ENCODE assay signal across 27 cellular contexts in the genomic region with DNA sequence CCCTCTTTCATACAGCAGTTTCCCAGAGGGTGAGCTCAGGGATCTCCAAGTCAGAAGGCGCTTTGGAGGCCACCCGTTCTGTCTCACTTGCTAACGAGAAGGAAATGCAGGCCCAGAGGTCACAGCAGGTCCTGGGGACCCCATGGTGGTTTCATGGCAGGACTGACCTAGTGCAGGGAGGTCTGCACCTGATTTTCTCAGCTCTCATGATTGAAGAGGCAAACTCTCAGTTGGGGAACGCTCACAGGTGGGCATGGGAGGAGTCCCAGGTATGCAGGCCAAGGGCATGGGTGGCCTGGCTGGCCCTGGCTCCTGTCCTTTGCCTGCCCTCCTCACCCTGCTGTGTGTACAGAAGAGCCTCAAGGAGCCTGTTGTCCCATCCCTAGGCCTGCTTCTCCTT. TPM values are rescaled to one million over a fixed set of nuclear protein-coding genes. Genes with fewer than 3 reads are reported as not detected.
DNase-seq lines count a peak whose midpoint lies in the region; ATAC-seq and TF ChIP-seq lines count a peak whose summit lies in the region.
"Had no signal": no experiment of that assay in that cellular context is flagged by ENCODE, and none has a peak within 500 bp of the region (broad histone marks: within the 10 kb centered on the region; RNA-seq: fewer than 3 reads in every experiment).

No MANE protein-coding gene starts in this region.

- POLR2A ChIA-PET in WTC11 (lab: Charles Lee), result interaction anchor here (0.5 kb wide), 1 partner anchor 454 kb away, joined by 3 read pairs; no protein-coding TSS in a partner anchor

- no peaks in the 10 kb centered on the region for H3K36me3 Mint-ChIP-seq in WTC11

- no peaks in the 10 kb centered on the region for H3K4me1 ChIP-seq in suprapubic skin
- H3K4me1 ChIP-seq: Peyer's patch had no signal

- TF ChIP-seq CTCF in WTC11 (IDR thresholded peaks at IDR 0.05), result no peak
- no peak for TF ChIP-seq CTCF in omental fat pad (IDR thresholded peaks at IDR 0.05)
- TF ChIP-seq CTCF in suprapubic skin (IDR thresholded peaks at IDR 0.05), result no peak

- H3K4me3 ChIP-seq in suprapubic skin, result no peak overlapping the region
- H3K4me3 ChIP-seq: Peyer's patch had no signal

- no peak overlapping the region for H3K27ac ChIP-seq in suprapubic skin
- H3K27ac ChIP-seq: C4-2B, HL-60, KMS-11, Peyer's patch had no signal

- H3K27ac Mint-ChIP-seq in WTC11, result no peak overlapping the region
- H3K27ac Mint-ChIP-seq: CD8-positive, alpha-beta memory T cell had no signal

- H3K27me3 Mint-ChIP-seq in WTC11 (ENCODE audit: low read depth), result no peaks in the 10 kb centered on the region
- H3K27me3 Mint-ChIP-seq: CD8-positive, alpha-beta memory T cell had no signal

- no peak overlapping the region for H3K4me3 Mint-ChIP-seq in WTC11
- H3K4me3 Mint-ChIP-seq: CD8-positive, alpha-beta memory T cell had no signal

- WGBS in suprapubic skin, result 78% methylated on average over 4 of the region's 4 CpGs

- H3K27me3 ChIP-seq in suprapubic skin, result no peaks in the 10 kb centered on the region
- H3K27me3 ChIP-seq: Peyer's patch had no signal

- intact Hi-C loops in Right ventricle myocardium inferior (cut with DNase I) (no loop called here), left ventricle myocardium superior (cut with micrococcal nuclease) (no loop called here)

- no peak for TF ChIP-seq POLR2A in suprapubic skin (IDR thresholded peaks at IDR 0.05)

- H3K36me3 ChIP-seq in suprapubic skin, result no peaks in the 10 kb centered on the region
- H3K36me3 ChIP-seq: Peyer's patch had no signal

- no peak for TF ChIP-seq EP300 in suprapubic skin (IDR thresholded peaks at IDR 0.05)

- ATAC-seq in Right ventricle myocardium inferior (no peak), left ventricle myocardium superior (no peak), WTC11 (no peak), omental fat pad (ENCODE audit: low FRiP score) (peak; percentile 29)
- ATAC-seq: HCT116 had no signal

- CTCF ChIA-PET in WTC11 (lab: Charles Lee), result interaction anchor here (0.8 kb wide), 1 partner anchor 193 kb away, joined by 3 read pairs; no protein-coding TSS in a partner anchor

- no peaks in the 10 kb centered on the region; the same call in 1 of the 2 replicates for H3K4me1 Mint-ChIP-seq in WTC11

- no peaks in the 10 kb centered on the region for H3K9me3 Mint-ChIP-seq in WTC11
- H3K9me3 Mint-ChIP-seq: CD8-positive, alpha-beta memory T cell had no signal

- DNase-seq in Right ventricle myocardium inferior (ENCODE audit: missing footprints) (peak; percentile 4), left ventricle myocardium superior (no peak), WTC11 (ENCODE audit: low spot score) (peak; percentile 4), omental fat pad (ENCODE audit: low spot score) (no peak), suprapubic skin (ENCODE audit: low spot score in 2 of 2) (peak; percentile 16 to 35), medulla oblongata (ENCODE audit: extremely low spot score) (no peak), NCI-H1694 (lab: John Stamatoyannopoulos, UW) (no peak), activated T-cell treated with anti-CD3 and anti-CD28 coated beads for 4 hours (no peak)
- DNase-seq: 8988T; Calu3; CD8-positive, alpha-beta memory T cell; DMS153; GOT3; NCI-H1092 treated with DMSO at 0.1 percent for 48 hours; NCI-H1436 treated with DMSO at 0.1 percent for 48 hours; NCI-H2029; NCI-H2227 treated with DMSO at 0.1 percent for 48 hours; NCI-H510A; NCI-H774; NK-92 treated with Interleukin-12 subunit alpha and Interleukin-12 subunit beta, amount 100 ng/mL, for 24 hours had no signal

- H3K9me3 ChIP-seq in suprapubic skin, result no peaks in the 10 kb centered on the region
- H3K9me3 ChIP-seq: Peyer's patch had no signal

TF ChIP-seq in WTC11, 78 proteins besides CTCF, POLR2A, EP300 and RAD21 (continues in another document):
- TF ChIP-seq, protein P1, sequence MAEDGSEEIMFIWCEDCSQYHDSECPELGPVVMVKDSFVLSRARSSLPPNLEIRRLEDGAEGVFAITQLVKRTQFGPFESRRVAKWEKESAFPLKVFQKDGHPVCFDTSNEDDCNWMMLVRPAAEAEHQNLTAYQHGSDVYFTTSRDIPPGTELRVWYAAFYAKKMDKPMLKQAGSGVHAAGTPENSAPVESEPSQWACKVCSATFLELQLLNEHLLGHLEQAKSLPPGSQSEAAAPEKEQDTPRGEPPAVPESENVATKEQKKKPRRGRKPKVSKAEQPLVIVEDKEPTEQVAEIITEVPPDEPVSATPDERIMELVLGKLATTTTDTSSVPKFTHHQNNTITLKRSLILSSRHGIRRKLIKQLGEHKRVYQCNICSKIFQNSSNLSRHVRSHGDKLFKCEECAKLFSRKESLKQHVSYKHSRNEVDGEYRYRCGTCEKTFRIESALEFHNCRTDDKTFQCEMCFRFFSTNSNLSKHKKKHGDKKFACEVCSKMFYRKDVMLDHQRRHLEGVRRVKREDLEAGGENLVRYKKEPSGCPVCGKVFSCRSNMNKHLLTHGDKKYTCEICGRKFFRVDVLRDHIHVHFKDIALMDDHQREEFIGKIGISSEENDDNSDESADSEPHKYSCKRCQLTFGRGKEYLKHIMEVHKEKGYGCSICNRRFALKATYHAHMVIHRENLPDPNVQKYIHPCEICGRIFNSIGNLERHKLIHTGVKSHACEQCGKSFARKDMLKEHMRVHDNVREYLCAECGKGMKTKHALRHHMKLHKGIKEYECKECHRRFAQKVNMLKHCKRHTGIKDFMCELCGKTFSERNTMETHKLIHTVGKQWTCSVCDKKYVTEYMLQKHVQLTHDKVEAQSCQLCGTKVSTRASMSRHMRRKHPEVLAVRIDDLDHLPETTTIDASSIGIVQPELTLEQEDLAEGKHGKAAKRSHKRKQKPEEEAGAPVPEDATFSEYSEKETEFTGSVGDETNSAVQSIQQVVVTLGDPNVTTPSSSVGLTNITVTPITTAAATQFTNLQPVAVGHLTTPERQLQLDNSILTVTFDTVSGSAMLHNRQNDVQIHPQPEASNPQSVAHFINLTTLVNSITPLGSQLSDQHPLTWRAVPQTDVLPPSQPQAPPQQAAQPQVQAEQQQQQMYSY (CRISPR knock-in tag; IDR thresholded peaks at IDR 0.05), result no peak
- TF ChIP-seq NR2C2 (CRISPR knock-in tag; IDR thresholded peaks at IDR 0.05), result no peak
- TF ChIP-seq GRHL2 (CRISPR knock-in tag; IDR thresholded peaks at IDR 0.05; ENCODE audit: insufficient replicate concordance, severe bottlenecking), result no peak
- TF ChIP-seq, protein P2, sequence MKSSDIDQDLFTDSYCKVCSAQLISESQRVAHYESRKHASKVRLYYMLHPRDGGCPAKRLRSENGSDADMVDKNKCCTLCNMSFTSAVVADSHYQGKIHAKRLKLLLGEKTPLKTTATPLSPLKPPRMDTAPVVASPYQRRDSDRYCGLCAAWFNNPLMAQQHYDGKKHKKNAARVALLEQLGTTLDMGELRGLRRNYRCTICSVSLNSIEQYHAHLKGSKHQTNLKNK (CRISPR knock-in tag; IDR thresholded peaks at IDR 0.05), result no peak
- no peak for TF ChIP-seq OVOL2 (CRISPR knock-in tag; IDR thresholded peaks at IDR 0.05; ENCODE audit: borderline replicate concordance)
- TF ChIP-seq FOXP1 (CRISPR knock-in tag; IDR thresholded peaks at IDR 0.05; ENCODE audit: borderline replicate concordance), result no peak
- TF ChIP-seq RELA (CRISPR knock-in tag; IDR thresholded peaks at IDR 0.05; ENCODE audit: borderline replicate concordance), result no peak
- no peak for TF ChIP-seq NR1H2 (CRISPR knock-in tag; IDR thresholded peaks at IDR 0.05)
- TF ChIP-seq, protein P3, sequence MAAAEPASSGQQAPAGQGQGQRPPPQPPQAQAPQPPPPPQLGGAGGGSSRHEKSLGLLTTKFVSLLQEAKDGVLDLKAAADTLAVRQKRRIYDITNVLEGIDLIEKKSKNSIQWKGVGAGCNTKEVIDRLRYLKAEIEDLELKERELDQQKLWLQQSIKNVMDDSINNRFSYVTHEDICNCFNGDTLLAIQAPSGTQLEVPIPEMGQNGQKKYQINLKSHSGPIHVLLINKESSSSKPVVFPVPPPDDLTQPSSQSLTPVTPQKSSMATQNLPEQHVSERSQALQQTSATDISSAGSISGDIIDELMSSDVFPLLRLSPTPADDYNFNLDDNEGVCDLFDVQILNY (CRISPR knock-in tag; IDR thresholded peaks at IDR 0.05), result no peak
- no peak for TF ChIP-seq ZBTB21 (CRISPR knock-in tag; IDR thresholded peaks at IDR 0.05; ENCODE audit: borderline replicate concordance)
- no peak for TF ChIP-seq ESRRA (CRISPR knock-in tag; IDR thresholded peaks at IDR 0.05; ENCODE audit: borderline replicate concordance)
- TF ChIP-seq, protein P4, sequence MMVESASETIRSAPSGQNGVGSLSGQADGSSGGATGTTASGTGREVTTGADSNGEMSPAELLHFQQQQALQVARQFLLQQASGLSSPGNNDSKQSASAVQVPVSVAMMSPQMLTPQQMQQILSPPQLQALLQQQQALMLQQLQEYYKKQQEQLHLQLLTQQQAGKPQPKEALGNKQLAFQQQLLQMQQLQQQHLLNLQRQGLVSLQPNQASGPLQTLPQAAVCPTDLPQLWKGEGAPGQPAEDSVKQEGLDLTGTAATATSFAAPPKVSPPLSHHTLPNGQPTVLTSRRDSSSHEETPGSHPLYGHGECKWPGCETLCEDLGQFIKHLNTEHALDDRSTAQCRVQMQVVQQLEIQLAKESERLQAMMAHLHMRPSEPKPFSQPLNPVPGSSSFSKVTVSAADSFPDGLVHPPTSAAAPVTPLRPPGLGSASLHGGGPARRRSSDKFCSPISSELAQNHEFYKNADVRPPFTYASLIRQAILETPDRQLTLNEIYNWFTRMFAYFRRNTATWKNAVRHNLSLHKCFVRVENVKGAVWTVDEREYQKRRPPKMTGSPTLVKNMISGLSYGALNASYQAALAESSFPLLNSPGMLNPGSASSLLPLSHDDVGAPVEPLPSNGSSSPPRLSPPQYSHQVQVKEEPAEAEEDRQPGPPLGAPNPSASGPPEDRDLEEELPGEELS (CRISPR knock-in tag; IDR thresholded peaks at IDR 0.05), result no peak
- TF ChIP-seq, protein P5, sequence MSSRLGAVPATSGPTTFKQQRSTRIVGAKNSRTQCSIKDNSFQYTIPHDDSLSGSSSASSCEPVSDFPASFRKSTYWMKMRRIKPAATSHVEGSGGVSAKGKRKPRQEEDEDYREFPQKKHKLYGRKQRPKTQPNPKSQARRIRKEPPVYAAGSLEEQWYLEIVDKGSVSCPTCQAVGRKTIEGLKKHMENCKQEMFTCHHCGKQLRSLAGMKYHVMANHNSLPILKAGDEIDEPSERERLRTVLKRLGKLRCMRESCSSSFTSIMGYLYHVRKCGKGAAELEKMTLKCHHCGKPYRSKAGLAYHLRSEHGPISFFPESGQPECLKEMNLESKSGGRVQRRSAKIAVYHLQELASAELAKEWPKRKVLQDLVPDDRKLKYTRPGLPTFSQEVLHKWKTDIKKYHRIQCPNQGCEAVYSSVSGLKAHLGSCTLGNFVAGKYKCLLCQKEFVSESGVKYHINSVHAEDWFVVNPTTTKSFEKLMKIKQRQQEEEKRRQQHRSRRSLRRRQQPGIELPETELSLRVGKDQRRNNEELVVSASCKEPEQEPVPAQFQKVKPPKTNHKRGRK (CRISPR knock-in tag; IDR thresholded peaks at IDR 0.05; ENCODE audit: borderline replicate concordance), result no peak

RNA-seq across cellular contexts. Expression of a gene that starts 37.3 kb away (rescaled TPM):
- total RNA-seq in Right ventricle myocardium inferior, result 4.5 TPM
- total RNA-seq in left ventricle myocardium superior, result 3.9 TPM
- 2.1 to 2.7 TPM (median 2.5 TPM) in 3 replicates for total RNA-seq in WTC11 (2021)
- total RNA-seq in omental fat pad, result 10 to 100 TPM in 2 of 4 donors, 1 to 10 TPM in 2; 4.9 to 41.9 (median 19.3) TPM
- 10 to 100 TPM in 1 of 4 donors, 1 to 10 TPM in 3; 1.8 to 19.4 (median 6.1) TPM for total RNA-seq in suprapubic skin
- total RNA-seq: HT-29, OCI-LY7 had no signal

Comparison
In these comparisons a context has a peak if more than half of its experiments do, and no peak if none do; other contexts are left out.
1. DNase-seq: peak in Right ventricle myocardium inferior (single experiment), WTC11 (single experiment) and suprapubic skin (2 of 2); none in left ventricle myocardium superior (single experiment), omental fat pad (single experiment), medulla oblongata (single experiment), NCI-H1694 (single experiment) and activated T-cell treated with anti-CD3 and anti-CD28 coated beads for 4 hours (single experiment).